Comparison of ENCODE assay signal across 9 cellular contexts in genomic region chr1:118335372-118335771, GRCh38.
A peak's percentile ranks its signal among the peaks of the same experiment; 100 is the strongest.
DNase-seq lines count a peak whose midpoint lies in the region; ATAC-seq and TF ChIP-seq lines count a peak whose summit lies in the region.
"Had no signal": no experiment of that assay in that cellular context is flagged by ENCODE, and none has a peak within 500 bp of the region (broad histone marks: within the 10 kb centered on the region; RNA-seq: fewer than 3 reads in every experiment).

No MANE protein-coding gene starts in this region.

- CTCF ChIA-PET in mammary epithelial cell (lab: Charles Lee; ENCODE audit: low non-redundant PET): no interaction called here

- no peaks in the 10 kb centered on the region for H3K79me2 ChIP-seq in mammary epithelial cell (ENCODE audit: insufficient read depth, low read length)

- H3K27ac ChIP-seq in mammary epithelial cell (ENCODE audit: insufficient read depth, low read depth, low read length): no peak overlapping the region

- no peak overlapping the region for H3K9ac ChIP-seq in mammary epithelial cell (ENCODE audit: insufficient read depth, low read length)

- peak; percentile 47 for DNase-seq in ELR (ENCODE audit: low read depth)
- DNase-seq in GM20000 (ENCODE audit: low spot score): peak; percentile 20
- DNase-seq in mammary epithelial cell: peak; percentile 82
- no peak for DNase-seq in UCSD-AML1 (lab: John Stamatoyannopoulos, UW; ENCODE audit: unreplicated experiment)
- no peak for DNase-seq in SIG-M5 treated with dmso at 0.1 percent for 504 hours (lab: John Stamatoyannopoulos, UW; ENCODE audit: unreplicated experiment)
- DNase-seq in DMS79 (lab: John Stamatoyannopoulos, UW): no peak
- no peak for DNase-seq in BE2C

- 0% methylated on average over 1 of the region's 2 CpGs for WGBS in mammary epithelial cell (ENCODE audit: low coverage, missing lambda C conversion rate)

- ATAC-seq in HG03280 (IDR thresholded peaks at IDR 0.05; ENCODE audit: unreplicated experiment): peak; percentile 93
- ATAC-seq: stimulated activated memory B cell treated with anti-CD40 and anti-IgM and Interleukin-4, amounts not matched to agents 10 μg/mL and 1 μg/mL and 100 μg/mL, for 72 hours had no signal

- H3K36me3 ChIP-seq in mammary epithelial cell (ENCODE audit: insufficient read depth, low read length) (no peaks in the 10 kb centered on the region), BE2C (no peaks in the 10 kb centered on the region)

- BruUV-seq in mammary epithelial cell (replicated peaks; lab: Mats Ljungman, UMichigan): no TSS peak

- no peak overlapping the region for H3K4me3 ChIP-seq in mammary epithelial cell (replicated peaks in 1 of 3; ENCODE audit: insufficient read depth in 1 of 3, low read depth in 2 of 3, low read length in 3 of 3)
- no peak overlapping the region for H3K4me3 ChIP-seq in BE2C (ENCODE audit: low read depth, low read length)

- H3K9me3 ChIP-seq in mammary epithelial cell (replicated peaks; ENCODE audit: insufficient read depth, low read length) (no peaks in the 10 kb centered on the region), BE2C (no peaks in the 10 kb centered on the region)

- intact Hi-C loops in mammary epithelial cell (cut with micrococcal nuclease): no loop called here

- H4K20me1 ChIP-seq in mammary epithelial cell (ENCODE audit: insufficient read depth, low read length): no peaks in the 10 kb centered on the region

- no peak overlapping the region for H3K4me2 ChIP-seq in mammary epithelial cell (ENCODE audit: insufficient read depth, low read depth, low read length)

- H3K4me1 ChIP-seq in mammary epithelial cell (ENCODE audit: insufficient read depth, low read length): peaks cover 49% of the 10 kb centered on the region
- no peaks in the 10 kb centered on the region for H3K4me1 ChIP-seq in BE2C

- in situ Hi-C loops in mammary epithelial cell (cut with MboI; ENCODE audit: low sequenced_read_pairs in 2 of 2): no loop called here

- H3K27me3 ChIP-seq in mammary epithelial cell (ENCODE audit: insufficient read depth, low read length) (no peaks in the 10 kb centered on the region), BE2C (no peaks in the 10 kb centered on the region)

- no peak overlapping the region for H2AFZ ChIP-seq in mammary epithelial cell (ENCODE audit: low read depth, low read length)

- TF ChIP-seq CTCF in GM20000 (IDR thresholded peaks at IDR 0.05; ENCODE audit: extremely low read depth, missing control alignments) (no peak), mammary epithelial cell (conservative IDR thresholded peaks at IDR 0.05 in 1 of 2, IDR thresholded peaks at IDR 0.05 in 1 of 2; ENCODE audit: extremely low read depth in 1 of 2, insufficient read depth in 1 of 2, low read depth in 1 of 2, low read length in 2 of 2) (no peak), BE2C (IDR thresholded peaks at IDR 0.05; ENCODE audit: low read depth, low read length) (no peak)

- dilution Hi-C loops in mammary epithelial cell (cut with HindIII; ENCODE audit: low sequenced_read_pairs): no loop called here

Comparison
In these comparisons a context has a peak if more than half of its experiments do, and no peak if none do; other contexts are left out.
1. DNase-seq: peak in ELR (single experiment), GM20000 (single experiment) and mammary epithelial cell (single experiment); none in UCSD-AML1 (single experiment), SIG-M5 treated with dmso at 0.1 percent for 504 hours (single experiment), DMS79 (single experiment) and BE2C (single experiment).